ENCODE assay signal across 8 cellular contexts in the genomic region with DNA sequence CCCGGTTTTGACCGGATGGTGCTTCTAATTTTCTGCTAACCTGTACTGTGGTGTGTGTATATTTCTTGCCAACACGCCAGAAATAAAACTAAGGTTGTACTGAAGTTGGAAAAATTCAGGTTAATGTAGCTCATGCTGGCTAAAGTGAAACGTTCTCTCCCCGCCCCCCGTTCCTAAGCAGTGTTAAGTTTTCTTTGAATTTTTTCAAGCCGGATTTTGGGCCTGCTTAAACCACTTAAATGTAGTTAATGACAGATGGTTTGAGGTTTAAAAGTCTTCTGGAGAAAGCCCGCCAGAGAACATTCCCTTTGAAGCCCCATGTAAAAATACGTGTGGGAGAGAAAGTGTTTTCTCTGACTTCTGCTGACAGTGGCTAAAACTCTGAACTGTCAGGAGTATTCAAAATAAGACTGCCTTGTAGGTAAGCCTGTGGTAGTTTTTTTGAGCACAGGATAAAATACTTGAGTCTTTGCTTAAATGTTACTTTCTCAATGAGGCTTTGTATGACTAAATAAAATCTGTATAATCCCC.
A peak's percentile ranks its signal among the peaks of the same experiment; 100 is the strongest.
DNase-seq lines count a peak whose midpoint lies in the region; ATAC-seq, FAIRE-seq and TF ChIP-seq lines count a peak whose summit lies in the region.

No MANE protein-coding gene starts in this region.

- no peaks in the 10 kb centered on the region for H3K36me3 ChIP-seq in upper lobe of right lung

- under 1% methylated on average over 9 of the region's 9 CpGs for WGBS in A549 (ENCODE audit: missing lambda C conversion rate)

- peak overlapping the region; percentile 83 to 99 for H3K27ac ChIP-seq in A549
- H3K27ac ChIP-seq in layer of hippocampus (ENCODE audit: low read depth, low read length), result peak overlapping the region; percentile 54
- H3K27ac ChIP-seq in upper lobe of right lung, result peak overlapping the region; percentile 95

- DNase-seq in A549 (ENCODE audit: low read depth in 1 of 2, low spot score in 1 of 2), result no peak
- DNase-seq in HT-29 (ENCODE audit: low spot score), result peak; percentile 65
- no peak for DNase-seq in activated T-helper 2 cell treated with anti-CD3 and anti-CD28 coated beads, Interferon-gamma antibody, Interleukin-2, Interleukin-4, amounts not matched to agents 10 μg/mL and 5 μg/mL and 100 μg/mL, durations not matched to agents 14 hours and 24 hours and 36 hours (ENCODE audit: low spot score)
- DNase-seq in upper lobe of right lung, result no peak
- no peak for DNase-seq in activated CD4-positive, CD25-positive, alpha-beta regulatory T cell treated with anti-CD3 and anti-CD28 coated beads, Interleukin-2, amount 50 U/mL, for 72 hours
- DNase-seq in NCI-H187 treated with DMSO at 0.1 percent for 48 hours (lab: John Stamatoyannopoulos, UW), result no peak
- no peak for DNase-seq in occipital lobe (lab: John Stamatoyannopoulos, UW)

- ATAC-seq in A549 (no peak), upper lobe of right lung (no peak)

- peak overlapping the region; percentile 92 for H3K27ac Mint-ChIP-seq in activated T-helper 2 cell treated with anti-CD3 and anti-CD28 coated beads, Interferon-gamma antibody, Interleukin-2, Interleukin-4, amounts not matched to agents 10 μg/mL and 5 μg/mL and 100 μg/mL, durations not matched to agents 14 hours and 24 hours and 36 hours

- CTCF ChIA-PET in A549 (lab: Yijun Ruan, JAX), result interaction anchor here (5.6 kb wide), 1 partner anchor 85 kb away, joined by 28 read pairs; no protein-coding TSS in a partner anchor

- TF ChIP-seq EP300 in A549 (IDR thresholded peaks at IDR 0.05), result no peak

- H3K36me3 Mint-ChIP-seq in activated T-helper 2 cell treated with anti-CD3 and anti-CD28 coated beads, Interferon-gamma antibody, Interleukin-2, Interleukin-4, amounts not matched to agents 10 μg/mL and 5 μg/mL and 100 μg/mL, durations not matched to agents 14 hours and 24 hours and 36 hours (ENCODE audit: low read depth), result no peaks in the 10 kb centered on the region

- no peaks in the 10 kb centered on the region for H3K9me3 Mint-ChIP-seq in activated T-helper 2 cell treated with anti-CD3 and anti-CD28 coated beads, Interferon-gamma antibody, Interleukin-2, Interleukin-4, amounts not matched to agents 10 μg/mL and 5 μg/mL and 100 μg/mL, durations not matched to agents 14 hours and 24 hours and 36 hours

- intact Hi-C loops in activated T-helper 2 cell treated with anti-CD3 and anti-CD28 coated beads, Interferon-gamma antibody, Interleukin-2, Interleukin-4, amounts not matched to agents 10 μg/mL and 5 μg/mL and 100 μg/mL, durations not matched to agents 14 hours and 24 hours and 36 hours (cut with micrococcal nuclease), result loop anchor here (1.0 to 5.0 kb wide), 3 partner anchors 26 to 1779 kb away; a partner anchor contains a TSS
- intact Hi-C loops in upper lobe of right lung (cut with DNase I), result no loop called here

- H3K4me3 ChIP-seq in A549 (peak overlapping the region; percentile 53), upper lobe of right lung (peak overlapping the region; percentile 71)

- TF ChIP-seq CTCF in A549 (IDR thresholded peaks at IDR 0.05) (no peak), upper lobe of right lung (IDR thresholded peaks at IDR 0.05) (no peak)

- POLR2A ChIA-PET in A549 (lab: Yijun Ruan, JAX), result interaction anchor here (1.3 to 7.3 kb wide), 10 partner anchors 11 to 664 kb away, joined by 3 to 270 read pairs (median 18); a partner anchor contains a TSS

- no peaks in the 10 kb centered on the region for H3K27me3 Mint-ChIP-seq in activated T-helper 2 cell treated with anti-CD3 and anti-CD28 coated beads, Interferon-gamma antibody, Interleukin-2, Interleukin-4, amounts not matched to agents 10 μg/mL and 5 μg/mL and 100 μg/mL, durations not matched to agents 14 hours and 24 hours and 36 hours (ENCODE audit: low read depth)

- H3K9me3 ChIP-seq in A549 (no peaks in the 10 kb centered on the region), upper lobe of right lung (no peaks in the 10 kb centered on the region)

- H3K4me1 ChIP-seq in A549 (peaks cover 28% of the 10 kb centered on the region; the same call in 2 of the 3 replicates), upper lobe of right lung (no peaks in the 10 kb centered on the region)

- FAIRE-seq in A549 (lab: Jason Lieb, UNC), result no peak

- H3K4me3 Mint-ChIP-seq in activated T-helper 2 cell treated with anti-CD3 and anti-CD28 coated beads, Interferon-gamma antibody, Interleukin-2, Interleukin-4, amounts not matched to agents 10 μg/mL and 5 μg/mL and 100 μg/mL, durations not matched to agents 14 hours and 24 hours and 36 hours (ENCODE audit: low read depth), result peak overlapping the region; percentile 84

- TF ChIP-seq RAD21 in A549 (conservative IDR thresholded peaks at IDR 0.05 in 1 of 2, IDR thresholded peaks at IDR 0.05 in 1 of 2), result no peak

- peaks cover 70% of the 10 kb centered on the region for H3K4me1 Mint-ChIP-seq in activated T-helper 2 cell treated with anti-CD3 and anti-CD28 coated beads, Interferon-gamma antibody, Interleukin-2, Interleukin-4, amounts not matched to agents 10 μg/mL and 5 μg/mL and 100 μg/mL, durations not matched to agents 14 hours and 24 hours and 36 hours (ENCODE audit: low read depth)

- H3K4me2 ChIP-seq in A549, result peak overlapping the region; percentile 66

- peaks cover 20% of the 10 kb centered on the region for H3K27me3 ChIP-seq in layer of hippocampus (ENCODE audit: control insufficient read depth, insufficient read depth, low read length)
- H3K27me3 ChIP-seq in upper lobe of right lung, result peaks cover 12% of the 10 kb centered on the region

- no peak for TF ChIP-seq POLR2A in A549 (IDR thresholded peaks at IDR 0.05; ENCODE audit: low read length)

TF ChIP-seq in A549, 52 proteins besides CTCF, POLR2A, EP300 and RAD21:
- TF ChIP-seq POLR2AphosphoS2 (conservative IDR thresholded peaks at IDR 0.05; ENCODE audit: low read length) (no peak), MAFK (IDR thresholded peaks at IDR 0.05; ENCODE audit: partially characterized antibody) (peak; percentile 37), EHMT2 (IDR thresholded peaks at IDR 0.05; ENCODE audit: low read depth) (no peak)
